1 cellular context compared by ENCODE assay signal in genomic region chr14:104685216-104685997, GRCh38.
TF ChIP-seq lines count a peak whose summit lies in the region.

No MANE protein-coding gene starts in this region.

TF ChIP-seq in WTC11, 78 proteins besides CTCF, POLR2A, EP300 and RAD21 (continued from another document):
- TF ChIP-seq ZNF425 (CRISPR knock-in tag; conservative IDR thresholded peaks at IDR 0.05) (no peak), SP1 (CRISPR knock-in tag; conservative IDR thresholded peaks at IDR 0.05) (no peak), ATF6 (CRISPR knock-in tag; IDR thresholded peaks at IDR 0.05) (no peak), CBFB (CRISPR knock-in tag; IDR thresholded peaks at IDR 0.05; ENCODE audit: low read depth) (no peak), HMGXB4 (CRISPR knock-in tag; IDR thresholded peaks at IDR 0.05) (no peak)
